ENCODE assay signal across 8 cellular contexts in genomic region chr11:120211522-120212258, GRCh38. TPM values are rescaled to one million over a fixed set of nuclear protein-coding genes. Genes with fewer than 3 reads are reported as not detected.
DNase-seq lines count a peak whose midpoint lies in the region; TF ChIP-seq lines count a peak whose summit lies in the region.

No MANE protein-coding gene starts in this region.

- H3K4me3 ChIP-seq in Caco-2 (ENCODE audit: low read depth, low read length) (peak overlapping the region; percentile 93), mammary epithelial cell (replicated peaks in 1 of 3; ENCODE audit: insufficient read depth in 1 of 3, low read depth in 2 of 3, low read length in 3 of 3) (peak overlapping the region; percentile 48 to 63 (median 63)), mucosa of rectum (ENCODE audit: low read length in 2 of 2) (peak overlapping the region; percentile 85 to 90)

- H3K9ac ChIP-seq in mammary epithelial cell (ENCODE audit: insufficient read depth, low read length) (peak overlapping the region; percentile 59), mucosa of rectum (ENCODE audit: low read depth in 1 of 2, low read length in 2 of 2) (peak overlapping the region; percentile 85 to 96)

- DNase-seq in Caco-2 (no peak), mammary epithelial cell (no peak), erythroblast (lab: John Stamatoyannopoulos, UW) (no peak), NCI-H345 (lab: John Stamatoyannopoulos, UW) (no peak), NOMO-1 treated with DMSO at 0.1 percent for 48 hours (lab: John Stamatoyannopoulos, UW; ENCODE audit: unreplicated experiment) (no peak), NCI-H226 (no peak)

- H3K4me1 ChIP-seq in Caco-2 (peaks cover 30% of the 10 kb centered on the region), mammary epithelial cell (ENCODE audit: insufficient read depth, low read length) (peaks cover 15% of the 10 kb centered on the region), mucosa of rectum (ENCODE audit: control insufficient read depth in 2 of 2, insufficient read depth in 2 of 2, low read length in 2 of 2) (peaks cover 44 to 54% of the 10 kb centered on the region in 2 donors)

- CTCF ChIA-PET in Caco-2 (lab: Charles Lee) = interaction anchor here (0.8 kb wide), 1 partner anchor 27 kb away, joined by 3 read pairs; no protein-coding TSS in a partner anchor
- CTCF ChIA-PET in mammary epithelial cell (lab: Charles Lee; ENCODE audit: low non-redundant PET) = no interaction called here

- intact Hi-C loops in Caco-2 (cut with micrococcal nuclease; ENCODE audit: unreplicated experiment) (no loop called here), mammary epithelial cell (cut with micrococcal nuclease) (loop anchor here (1.0 to 10.0 kb wide), 4 partner anchors 21 to 77 kb away; partner anchors contain the start of gene TRIM29)

- H3K9me3 ChIP-seq in Caco-2 (no peaks in the 10 kb centered on the region), mammary epithelial cell (replicated peaks; ENCODE audit: insufficient read depth, low read length) (no peaks in the 10 kb centered on the region), mucosa of rectum (ENCODE audit: control insufficient read depth in 2 of 2, low read length in 2 of 2) (no peaks in the 10 kb centered on the region)

- peaks cover 10% of the 10 kb centered on the region for H3K79me2 ChIP-seq in mammary epithelial cell (ENCODE audit: insufficient read depth, low read length)

- no peak for TF ChIP-seq CTCF in Caco-2 (IDR thresholded peaks at IDR 0.05; ENCODE audit: insufficient read depth in 1 of 2, low read depth in 1 of 2, low read length in 1 of 2, severe bottlenecking in 1 of 2, unreplicated experiment in 1 of 2)
- TF ChIP-seq CTCF in mammary epithelial cell (conservative IDR thresholded peaks at IDR 0.05 in 1 of 2, IDR thresholded peaks at IDR 0.05 in 1 of 2; ENCODE audit: extremely low read depth in 1 of 2, insufficient read depth in 1 of 2, low read depth in 1 of 2, low read length in 2 of 2) = no peak

- H3K9me3 Mint-ChIP-seq in Caco-2 (ENCODE audit: unreplicated experiment) = no peaks in the 10 kb centered on the region
- no peaks in the 10 kb centered on the region for H3K9me3 Mint-ChIP-seq in IgD-negative memory B cell

- H2AFZ ChIP-seq in mammary epithelial cell (ENCODE audit: low read depth, low read length) = peak overlapping the region; percentile 80

- H3K36me3 ChIP-seq in Caco-2 (ENCODE audit: control insufficient read depth, insufficient read depth, low read length) (peaks cover 4% of the 10 kb centered on the region; the same call in 1 of the 2 replicates), mammary epithelial cell (ENCODE audit: insufficient read depth, low read length) (peaks cover 3% of the 10 kb centered on the region), mucosa of rectum (ENCODE audit: control insufficient read depth in 2 of 2, insufficient read depth in 2 of 2, low read length in 2 of 2) (peaks cover 17 to 24% of the 10 kb centered on the region in 2 donors)

- WGBS in mammary epithelial cell (ENCODE audit: low coverage, missing lambda C conversion rate) = 52% methylated on average over 12 of the region's 18 CpGs

- H3K27ac ChIP-seq in mammary epithelial cell (ENCODE audit: insufficient read depth, low read depth, low read length) (peak overlapping the region; percentile 59), mucosa of rectum (ENCODE audit: low read depth in 2 of 2, low read length in 2 of 2) (peak overlapping the region; percentile 90 to 92)

- peak overlapping the region; percentile 85 for H3K4me2 ChIP-seq in mammary epithelial cell (ENCODE audit: insufficient read depth, low read depth, low read length)

- POLR2A ChIA-PET in Caco-2 (lab: Charles Lee) = no interaction called here

- no peak for TF ChIP-seq POLR2A in erythroblast (IDR thresholded peaks at IDR 0.05; ENCODE audit: low read length)

- H3K4me1 Mint-ChIP-seq in Caco-2 (ENCODE audit: low read depth, unreplicated experiment) (peaks cover 25% of the 10 kb centered on the region), IgD-negative memory B cell (peaks cover 6 to 13% (median 11%) of the 10 kb centered on the region in 3 donors)

- no peaks in the 10 kb centered on the region for H3K27me3 Mint-ChIP-seq in Caco-2 (ENCODE audit: insufficient read depth, unreplicated experiment)
- H3K27me3 Mint-ChIP-seq in IgD-negative memory B cell = peaks cover 11% of the 10 kb centered on the region

- H3K36me3 Mint-ChIP-seq in Caco-2 (ENCODE audit: insufficient read depth, unreplicated experiment) (no peaks in the 10 kb centered on the region), IgD-negative memory B cell (no peaks in the 10 kb centered on the region)

- H3K27me3 ChIP-seq in Caco-2 (replicated peaks; ENCODE audit: control insufficient read depth, insufficient read depth, low read length) (no peaks in the 10 kb centered on the region), mammary epithelial cell (ENCODE audit: insufficient read depth, low read length) (no peaks in the 10 kb centered on the region), mucosa of rectum (ENCODE audit: control insufficient read depth in 2 of 2, insufficient read depth in 2 of 2, low read length in 2 of 2) (peaks cover 0 to 4% of the 10 kb centered on the region in 2 donors)

- in situ Hi-C loops in mammary epithelial cell (cut with MboI; ENCODE audit: low sequenced_read_pairs in 2 of 2) = no loop called here

- peak overlapping the region; percentile 84 for H3K27ac Mint-ChIP-seq in Caco-2 (ENCODE audit: unreplicated experiment)
- H3K27ac Mint-ChIP-seq in IgD-negative memory B cell = peak overlapping the region in 1 of 3 donors; percentile 38

- H3K4me3 Mint-ChIP-seq in Caco-2 (ENCODE audit: unreplicated experiment) (peak overlapping the region; percentile 85), IgD-negative memory B cell (peak overlapping the region; percentile 72 to 96 (median 90))

- dilution Hi-C loops in mammary epithelial cell (cut with HindIII; ENCODE audit: low sequenced_read_pairs) = no loop called here

- BruUV-seq in Caco-2 (replicated peaks; lab: Mats Ljungman, UMichigan) = no TSS peak
- BruUV-seq in mammary epithelial cell (replicated peaks; lab: Mats Ljungman, UMichigan) = TSS peak; percentile 10

- no peaks in the 10 kb centered on the region for H4K20me1 ChIP-seq in mammary epithelial cell (ENCODE audit: insufficient read depth, low read length)

RNA-seq across cellular contexts. Expression of gene OAF, which starts 0.9 kb away (rescaled TPM):
- total RNA-seq in Caco-2 (2022) (30.3 and 31.3 TPM in 2 replicates), mammary epithelial cell (10 to 100 TPM in 1 of 2 donors, 1 to 10 TPM in 1; 4.7 to 20.3 TPM)
- polyA plus RNA-seq in IgD-negative memory B cell (0.45 TPM), mammary epithelial cell (16.5 TPM)
- polyA minus RNA-seq in mammary epithelial cell = 9.3 TPM

RNA-seq across cellular contexts. Expression of gene POU2F3, which starts 28.2 kb away (rescaled TPM):
- not detected in 2 replicates for total RNA-seq in Caco-2 (2022)
- not detected for polyA plus RNA-seq in IgD-negative memory B cell
- total RNA-seq in mammary epithelial cell = under 1 TPM; 0.17 to 0.38 TPM
- 0.17 TPM for polyA plus RNA-seq in mammary epithelial cell
- polyA minus RNA-seq in mammary epithelial cell = not detected
